Comparison of ENCODE assay signal across 31 cellular contexts in genomic region chr20:12112665-12113064, GRCh38.
"Had no signal": no experiment of that assay in that cellular context is flagged by ENCODE, and none has a peak within 500 bp of the region (broad histone marks: within the 10 kb centered on the region; RNA-seq: fewer than 3 reads in every experiment).

No MANE protein-coding gene starts in this region.

- DNase-seq: activated CD4-positive, alpha-beta memory T cell treated with anti-CD3 and anti-CD28 coated beads for 36 hours; activated CD4-positive, alpha-beta T cell treated with anti-CD3 and anti-CD28 coated beads for 36 hours; activated CD4-positive, alpha-beta T cell treated with anti-CD3 and anti-CD28 coated beads, Interleukin-2, amount 10 ng/mL, durations not matched to agents 24 days and 14 days; activated CD4-positive, CD25-positive, alpha-beta regulatory T cell; activated CD4-positive, CD25-positive, alpha-beta regulatory T cell treated with anti-CD3 and anti-CD28 coated beads, Interleukin-2, amount 50 U/mL, for 72 hours; activated CD8-positive, alpha-beta memory T cell treated with anti-CD3 and anti-CD28 coated beads, Interleukin-2, amount 50 U/mL, for 48 hours; activated CD8-positive, alpha-beta T cell treated with anti-CD3 and anti-CD28 coated beads, Interleukin-2, amount 10 ng/mL, durations not matched to agents 7 days and 5 days; activated gamma-delta T cell; activated naive CD4-positive, alpha-beta T cell; activated naive CD4-positive, alpha-beta T cell treated with anti-CD3 and anti-CD28 coated beads, Interleukin-2, amount 10 ng/mL, durations not matched to agents 7 days and 5 days; activated naive CD8-positive, alpha-beta T cell treated with anti-CD3 and anti-CD28 coated beads, Interleukin-2, amount 10 ng/mL, durations not matched to agents 7 days and 5 days; activated T-cell treated with anti-CD3 and anti-CD28 coated beads for 4 hours; activated T-cell treated with anti-CD3 and anti-CD28 coated beads, Interleukin-2, amount 50 U/mL, for 24 hours; activated T-cell treated with anti-CD3 and anti-CD28 coated beads, Interleukin-2, amount 50 U/mL, for 72 hours; central memory CD4-positive, alpha-beta T cell; cortex of kidney; dermis blood vessel endothelial cell; effector CD4-positive, alpha-beta T cell; effector memory CD8-positive, alpha-beta T cell; erythroblast; glutamatergic neuron; T-helper 2 cell had no signal

- H3K4me3 ChIP-seq: ascending aorta, breast epithelium, cardiac muscle cell, esophagus muscularis mucosa, gastrocnemius medialis, heart left ventricle had no signal

- H3K4me3 Mint-ChIP-seq: activated CD4-positive, alpha-beta memory T cell treated with anti-CD3 and anti-CD28 coated beads for 36 hours; activated CD4-positive, alpha-beta T cell treated with anti-CD3 and anti-CD28 coated beads for 36 hours; activated CD4-positive, alpha-beta T cell treated with anti-CD3 and anti-CD28 coated beads, Interleukin-2, amount 10 ng/mL, durations not matched to agents 24 days and 14 days; activated CD8-positive, alpha-beta T cell treated with anti-CD3 and anti-CD28 coated beads, Interleukin-2, amount 10 ng/mL, durations not matched to agents 7 days and 5 days; activated naive CD4-positive, alpha-beta T cell treated with anti-CD3 and anti-CD28 coated beads, Interleukin-2, amount 10 ng/mL, durations not matched to agents 7 days and 5 days; activated naive CD8-positive, alpha-beta T cell treated with anti-CD3 and anti-CD28 coated beads, Interleukin-2, amount 10 ng/mL, durations not matched to agents 7 days and 5 days; activated T-cell treated with anti-CD3 and anti-CD28 coated beads, Interleukin-2, amount 50 U/mL, for 24 hours; activated T-cell treated with anti-CD3 and anti-CD28 coated beads, Interleukin-2, amount 50 U/mL, for 72 hours; brain; effector memory CD8-positive, alpha-beta T cell had no signal

- H3K27ac ChIP-seq: ascending aorta, cardiac muscle cell, esophagus muscularis mucosa, foreskin keratinocyte, gastrocnemius medialis had no signal

- H3K9me3 Mint-ChIP-seq: activated CD4-positive, alpha-beta T cell treated with anti-CD3 and anti-CD28 coated beads, Interleukin-2, amount 10 ng/mL, durations not matched to agents 24 days and 14 days had no signal

- H3K4me1 Mint-ChIP-seq: activated CD4-positive, alpha-beta T cell treated with anti-CD3 and anti-CD28 coated beads for 36 hours; activated CD4-positive, alpha-beta T cell treated with anti-CD3 and anti-CD28 coated beads, Interleukin-2, amount 10 ng/mL, durations not matched to agents 24 days and 14 days; activated naive CD4-positive, alpha-beta T cell treated with anti-CD3 and anti-CD28 coated beads, Interleukin-2, amount 10 ng/mL, durations not matched to agents 7 days and 5 days; activated naive CD8-positive, alpha-beta T cell treated with anti-CD3 and anti-CD28 coated beads, Interleukin-2, amount 10 ng/mL, durations not matched to agents 7 days and 5 days had no signal

- ATAC-seq: activated CD4-positive, alpha-beta T cell treated with anti-CD3 and anti-CD28 coated beads for 36 hours; activated CD8-positive, alpha-beta T cell treated with anti-CD3 and anti-CD28 coated beads, Interleukin-2, amount 10 ng/mL, durations not matched to agents 7 days and 5 days; activated naive CD4-positive, alpha-beta T cell treated with anti-CD3 and anti-CD28 coated beads, Interleukin-2, amount 50 U/mL, for 72 hours; activated T-cell treated with anti-CD3 and anti-CD28 coated beads, Interleukin-2, amount 50 U/mL, for 72 hours; effector memory CD8-positive, alpha-beta T cell had no signal

- H3K36me3 ChIP-seq: ascending aorta, breast epithelium, cardiac muscle cell, esophagus muscularis mucosa, gastrocnemius medialis, heart left ventricle had no signal

- H3K27me3 ChIP-seq: ascending aorta, breast epithelium, cardiac muscle cell, esophagus muscularis mucosa, foreskin keratinocyte, gastrocnemius medialis, heart left ventricle had no signal

- H3K36me3 Mint-ChIP-seq: activated CD4-positive, alpha-beta memory T cell treated with anti-CD3 and anti-CD28 coated beads for 36 hours; activated naive CD4-positive, alpha-beta T cell treated with anti-CD3 and anti-CD28 coated beads, Interleukin-2, amount 10 ng/mL, durations not matched to agents 7 days and 5 days; activated naive CD8-positive, alpha-beta T cell treated with anti-CD3 and anti-CD28 coated beads, Interleukin-2, amount 10 ng/mL, durations not matched to agents 7 days and 5 days; brain had no signal

- H3K27ac Mint-ChIP-seq: activated CD4-positive, alpha-beta memory T cell treated with anti-CD3 and anti-CD28 coated beads for 36 hours; activated CD4-positive, alpha-beta T cell treated with anti-CD3 and anti-CD28 coated beads for 36 hours; activated CD4-positive, alpha-beta T cell treated with anti-CD3 and anti-CD28 coated beads, Interleukin-2, amount 10 ng/mL, durations not matched to agents 24 days and 14 days; activated CD8-positive, alpha-beta T cell treated with anti-CD3 and anti-CD28 coated beads, Interleukin-2, amount 10 ng/mL, durations not matched to agents 7 days and 5 days; activated naive CD4-positive, alpha-beta T cell treated with anti-CD3 and anti-CD28 coated beads, Interleukin-2, amount 10 ng/mL, durations not matched to agents 7 days and 5 days; activated naive CD4-positive, alpha-beta T cell treated with anti-CD3 and anti-CD28 coated beads, Interleukin-2, amount 50 U/mL, for 72 hours; activated naive CD8-positive, alpha-beta T cell treated with anti-CD3 and anti-CD28 coated beads, Interleukin-2, amount 10 ng/mL, durations not matched to agents 7 days and 5 days; activated T-cell treated with anti-CD3 and anti-CD28 coated beads, Interleukin-2, amount 50 U/mL, for 24 hours; activated T-cell treated with anti-CD3 and anti-CD28 coated beads, Interleukin-2, amount 50 U/mL, for 72 hours; effector memory CD8-positive, alpha-beta T cell had no signal

- H3K9me3 ChIP-seq: ascending aorta, breast epithelium, esophagus muscularis mucosa, gastrocnemius medialis had no signal

- H3K27me3 Mint-ChIP-seq: activated CD4-positive, alpha-beta memory T cell treated with anti-CD3 and anti-CD28 coated beads for 36 hours; activated CD4-positive, alpha-beta T cell treated with anti-CD3 and anti-CD28 coated beads, Interleukin-2, amount 10 ng/mL, durations not matched to agents 24 days and 14 days; activated naive CD4-positive, alpha-beta T cell treated with anti-CD3 and anti-CD28 coated beads, Interleukin-2, amount 10 ng/mL, durations not matched to agents 7 days and 5 days; activated naive CD8-positive, alpha-beta T cell treated with anti-CD3 and anti-CD28 coated beads, Interleukin-2, amount 10 ng/mL, durations not matched to agents 7 days and 5 days; activated T-cell treated with anti-CD3 and anti-CD28 coated beads, Interleukin-2, amount 50 U/mL, for 24 hours; effector memory CD8-positive, alpha-beta T cell had no signal

- H3K4me1 ChIP-seq: ascending aorta, foreskin keratinocyte, gastrocnemius medialis had no signal
